ENCODE assay signal across 1 cellular context in the genomic region with DNA sequence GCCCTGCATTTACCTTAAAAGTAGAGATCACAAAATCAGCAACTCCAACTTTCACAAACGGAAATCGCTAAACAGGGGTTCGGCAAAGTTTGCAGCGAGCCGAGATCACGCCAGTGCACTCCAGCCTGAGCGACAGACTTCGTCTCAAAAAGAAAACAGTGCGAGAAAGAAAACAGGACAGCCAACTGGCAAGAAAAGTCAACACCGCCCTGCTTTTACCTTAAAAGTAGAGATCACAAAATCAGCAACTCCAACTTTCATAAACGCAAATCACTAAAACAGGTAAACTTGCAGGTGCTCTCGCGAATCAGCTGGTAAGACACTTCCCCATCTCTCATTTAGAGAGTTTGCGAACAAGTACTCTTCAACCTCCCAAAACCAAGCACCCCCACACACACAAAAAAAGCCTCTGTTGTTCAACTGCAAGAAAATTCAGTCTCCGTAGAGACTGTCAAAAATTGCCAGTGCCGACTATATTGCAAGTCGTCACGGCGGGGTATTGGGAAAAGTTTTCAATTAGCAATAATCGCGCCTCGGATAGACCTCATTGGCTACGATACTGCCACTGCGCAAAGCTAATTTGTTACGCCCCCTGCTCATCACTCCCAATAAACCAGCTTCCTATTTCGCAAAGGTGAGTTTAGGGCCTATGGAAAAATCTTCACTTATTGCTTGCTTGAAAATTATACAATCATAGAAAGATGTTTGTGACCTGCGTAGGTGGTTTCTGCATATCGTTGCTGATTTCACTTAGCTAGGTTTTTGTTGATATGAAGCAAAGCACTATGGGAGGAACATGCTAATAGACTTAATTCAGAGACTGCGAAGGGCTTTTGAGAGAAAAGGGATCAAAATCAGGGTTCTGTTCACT.
A peak's percentile ranks its signal among the peaks of the same experiment; 100 is the strongest.
TF ChIP-seq lines count a peak whose summit lies in the region.

A gene (minus strand): TSS at position 577 of the 871 bp plus-strand sequence.

TF ChIP-seq in IMR-90, 13 proteins besides CTCF, POLR2A, EP300 and RAD21 (continued from another document):
- TF ChIP-seq, protein P1, sequence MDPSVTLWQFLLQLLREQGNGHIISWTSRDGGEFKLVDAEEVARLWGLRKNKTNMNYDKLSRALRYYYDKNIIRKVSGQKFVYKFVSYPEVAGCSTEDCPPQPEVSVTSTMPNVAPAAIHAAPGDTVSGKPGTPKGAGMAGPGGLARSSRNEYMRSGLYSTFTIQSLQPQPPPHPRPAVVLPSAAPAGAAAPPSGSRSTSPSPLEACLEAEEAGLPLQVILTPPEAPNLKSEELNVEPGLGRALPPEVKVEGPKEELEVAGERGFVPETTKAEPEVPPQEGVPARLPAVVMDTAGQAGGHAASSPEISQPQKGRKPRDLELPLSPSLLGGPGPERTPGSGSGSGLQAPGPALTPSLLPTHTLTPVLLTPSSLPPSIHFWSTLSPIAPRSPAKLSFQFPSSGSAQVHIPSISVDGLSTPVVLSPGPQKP (IDR thresholded peaks at IDR 0.05; ENCODE audit: borderline replicate concordance, low read depth, low read length): no peak
- peak; percentile 19; the same call in 1 of the 2 replicates for TF ChIP-seq BHLHE40 (IDR thresholded peaks at IDR 0.05; ENCODE audit: low read depth, low read length)
